Comparison of ENCODE assay signal across 15 cellular contexts in genomic region chr6:42514746-42515145, GRCh38.
"Had no signal": no experiment of that assay in that cellular context is flagged by ENCODE, and none has a peak within 500 bp of the region (broad histone marks: within the 10 kb centered on the region; RNA-seq: fewer than 3 reads in every experiment).

No MANE protein-coding gene starts in this region.

- H3K4me1 Mint-ChIP-seq: stimulated activated effector memory CD8-positive, alpha-beta T cell treated with anti-CD3 and anti-CD28 coated beads, Interleukin-12 subunit alpha, Interleukin-12 subunit beta, amount 100 ng/mL, for 72 hours had no signal

- H3K27me3 Mint-ChIP-seq: type B pancreatic cell had no signal

- H3K4me3 Mint-ChIP-seq: natural killer cell treated with Interleukin-12 subunit alpha and Interleukin-12 subunit beta and Interleukin-15 and Interleukin-18, amount 100 ng/mL, for 72 hours; stimulated activated effector memory CD8-positive, alpha-beta T cell treated with anti-CD3 and anti-CD28 coated beads, Interleukin-12 subunit alpha, Interleukin-12 subunit beta, amount 100 ng/mL, for 72 hours; T-helper 1 cell treated with Interleukin-12 subunit alpha and Interleukin-12 subunit beta and Interleukin-4 antibody, amounts not matched to agents 30 μg/mL and 1 μg/mL, for 36 hours; type B pancreatic cell had no signal

- ATAC-seq: foreskin keratinocyte; left colon; natural killer cell treated with Interleukin-12 subunit alpha and Interleukin-12 subunit beta and Interleukin-15 and Interleukin-18, amount 100 ng/mL, for 72 hours; psoas muscle; stimulated activated effector memory CD8-positive, alpha-beta T cell treated with anti-CD3 and anti-CD28 coated beads, Interleukin-12 subunit alpha, Interleukin-12 subunit beta, amount 100 ng/mL, for 72 hours had no signal

- DNase-seq: activated CD4-positive, CD25-positive, alpha-beta regulatory T cell; activated gamma-delta T cell; activated T-cell treated with anti-CD3 and anti-CD28 coated beads, Interleukin-2, amount 50 U/mL, for 1 hour; esophagus squamous epithelium; foreskin keratinocyte; head of caudate nucleus; left colon; mammary epithelial cell; occipital lobe; psoas muscle; right lobe of liver had no signal

- H3K36me3 Mint-ChIP-seq: stimulated activated effector memory CD8-positive, alpha-beta T cell treated with anti-CD3 and anti-CD28 coated beads, Interleukin-12 subunit alpha, Interleukin-12 subunit beta, amount 100 ng/mL, for 72 hours; type B pancreatic cell had no signal

- H3K27ac Mint-ChIP-seq: natural killer cell treated with Interleukin-12 subunit alpha and Interleukin-12 subunit beta and Interleukin-15 and Interleukin-18, amount 100 ng/mL, for 72 hours; stimulated activated effector memory CD8-positive, alpha-beta T cell treated with anti-CD3 and anti-CD28 coated beads, Interleukin-12 subunit alpha, Interleukin-12 subunit beta, amount 100 ng/mL, for 72 hours; T-helper 1 cell treated with Interleukin-12 subunit alpha and Interleukin-12 subunit beta and Interleukin-4 antibody, amounts not matched to agents 30 μg/mL and 1 μg/mL, for 36 hours; type B pancreatic cell had no signal
